10 cellular contexts compared by ENCODE assay signal in genomic region chr17:40550608-40551007, GRCh38. TPM values are rescaled to one million over a fixed set of nuclear protein-coding genes. Genes with fewer than 3 reads are reported as not detected.
DNase-seq lines count a peak whose midpoint lies in the region; ATAC-seq, FAIRE-seq and TF ChIP-seq lines count a peak whose summit lies in the region.
"Had no signal": no experiment of that assay in that cellular context is flagged by ENCODE, and none has a peak within 500 bp of the region (broad histone marks: within the 10 kb centered on the region; RNA-seq: fewer than 3 reads in every experiment).

No MANE protein-coding gene starts in this region.

- in situ Hi-C loops in GM13976 (cut with MboI; ENCODE audit: low sequenced_read_pairs, unreplicated experiment) = no loop called here

- no peak for TF ChIP-seq CTCF in GM13976 (IDR thresholded peaks at IDR 0.05; ENCODE audit: borderline replicate concordance, control extremely low read depth, extremely low read depth, insufficient read depth, missing control alignments)

- no peak for FAIRE-seq in HTR-8/SVneo (lab: Jason Lieb, UNC)
- FAIRE-seq: colon had no signal

- DNase-seq in GM13976 (ENCODE audit: low spot score) (peak; percentile 24), amniotic epithelial cell (ENCODE audit: low read depth) (peak; percentile 98), left lobe of liver (ENCODE audit: low spot score) (peak; percentile 35), HTR-8/SVneo (ENCODE audit: insufficient read length, low spot score) (no peak)
- DNase-seq in stimulated activated naive CD8-positive, alpha-beta T cell treated with anti-CD3 and anti-CD28 coated beads, Interleukin-15, Interleukin-2, amounts not matched to agents 100 U/mL and 50 U/mL, for 24 hours = peak; percentile 12
- no peak for DNase-seq in effector CD4-positive, alpha-beta T cell
- DNase-seq: occipital lobe had no signal

- no peak for ATAC-seq in left lobe of liver
- ATAC-seq in stimulated activated naive CD8-positive, alpha-beta T cell treated with anti-CD3 and anti-CD28 coated beads, Interleukin-15, Interleukin-2, amounts not matched to agents 100 U/mL and 50 U/mL, for 24 hours = no peak
- no peak for ATAC-seq in GM18520 (IDR thresholded peaks at IDR 0.05; ENCODE audit: unreplicated experiment)
- no peak for ATAC-seq in GM18502 (IDR thresholded peaks at IDR 0.05; ENCODE audit: poor library complexity, unreplicated experiment)

RNA-seq across cellular contexts. Expression of gene CCR7, which starts 14.7 kb away (rescaled TPM):
- total RNA-seq in left lobe of liver = 0.75 TPM
- total RNA-seq: occipital lobe had no signal

RNA-seq across cellular contexts. Expression of gene TNS4, which starts 49.2 kb away (rescaled TPM):
- total RNA-seq in left lobe of liver = 0.13 TPM
- total RNA-seq: occipital lobe had no signal

Comparison
In these comparisons a context has a peak if more than half of its experiments do, and no peak if none do; other contexts are left out.
1. DNase-seq: peak in GM13976 (single experiment), amniotic epithelial cell (single experiment), left lobe of liver (single experiment) and stimulated activated naive CD8-positive, alpha-beta T cell treated with anti-CD3 and anti-CD28 coated beads, Interleukin-15, Interleukin-2, amounts not matched to agents 100 U/mL and 50 U/mL, for 24 hours (single experiment); none in effector CD4-positive, alpha-beta T cell (single experiment) and HTR-8/SVneo (single experiment).